ENCODE assay signal across 1 cellular context in the genomic region with DNA sequence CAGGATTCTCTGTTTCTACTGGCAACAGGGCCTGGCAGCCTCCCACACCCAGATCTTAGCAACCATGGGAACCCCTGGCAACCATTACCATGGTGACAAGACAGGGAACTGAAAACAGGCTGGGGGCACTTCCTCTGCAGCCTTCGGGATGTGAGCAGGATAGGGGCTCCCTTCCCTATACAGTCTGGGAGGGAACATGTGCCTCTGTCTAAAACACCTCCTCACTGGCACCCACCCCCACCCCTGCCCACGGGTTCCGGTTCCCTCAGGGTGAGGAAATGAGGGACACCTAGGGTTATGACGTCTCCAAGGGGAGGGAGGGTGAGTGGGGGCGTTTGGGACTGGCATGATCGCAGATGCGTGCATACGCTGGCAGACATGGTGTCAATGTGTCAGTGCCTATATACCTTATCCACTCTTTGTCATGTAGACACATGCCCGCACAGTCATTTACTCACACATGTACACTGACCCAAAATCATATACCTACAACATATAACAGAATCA.
TF ChIP-seq lines count a peak whose summit lies in the region.

No MANE protein-coding gene starts in this region.

TF ChIP-seq in SK-N-SH treated with all-trans-retinoic acid at 6 μM for 48 hours, 23 proteins besides CTCF, POLR2A, EP300 and RAD21 (continued from another document):
- TF ChIP-seq, protein P1, sequence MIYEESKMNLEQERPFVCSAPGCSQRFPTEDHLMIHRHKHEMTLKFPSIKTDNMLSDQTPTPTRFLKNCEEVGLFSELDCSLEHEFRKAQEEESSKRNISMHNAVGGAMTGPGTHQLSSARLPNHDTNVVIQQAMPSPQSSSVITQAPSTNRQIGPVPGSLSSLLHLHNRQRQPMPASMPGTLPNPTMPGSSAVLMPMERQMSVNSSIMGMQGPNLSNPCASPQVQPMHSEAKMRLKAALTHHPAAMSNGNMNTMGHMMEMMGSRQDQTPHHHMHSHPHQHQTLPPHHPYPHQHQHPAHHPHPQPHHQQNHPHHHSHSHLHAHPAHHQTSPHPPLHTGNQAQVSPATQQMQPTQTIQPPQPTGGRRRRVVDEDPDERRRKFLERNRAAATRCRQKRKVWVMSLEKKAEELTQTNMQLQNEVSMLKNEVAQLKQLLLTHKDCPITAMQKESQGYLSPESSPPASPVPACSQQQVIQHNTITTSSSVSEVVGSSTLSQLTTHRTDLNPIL (CRISPR knock-in tag; IDR thresholded peaks at IDR 0.05; ENCODE audit: low read depth): no peak
- TF ChIP-seq, protein P2, sequence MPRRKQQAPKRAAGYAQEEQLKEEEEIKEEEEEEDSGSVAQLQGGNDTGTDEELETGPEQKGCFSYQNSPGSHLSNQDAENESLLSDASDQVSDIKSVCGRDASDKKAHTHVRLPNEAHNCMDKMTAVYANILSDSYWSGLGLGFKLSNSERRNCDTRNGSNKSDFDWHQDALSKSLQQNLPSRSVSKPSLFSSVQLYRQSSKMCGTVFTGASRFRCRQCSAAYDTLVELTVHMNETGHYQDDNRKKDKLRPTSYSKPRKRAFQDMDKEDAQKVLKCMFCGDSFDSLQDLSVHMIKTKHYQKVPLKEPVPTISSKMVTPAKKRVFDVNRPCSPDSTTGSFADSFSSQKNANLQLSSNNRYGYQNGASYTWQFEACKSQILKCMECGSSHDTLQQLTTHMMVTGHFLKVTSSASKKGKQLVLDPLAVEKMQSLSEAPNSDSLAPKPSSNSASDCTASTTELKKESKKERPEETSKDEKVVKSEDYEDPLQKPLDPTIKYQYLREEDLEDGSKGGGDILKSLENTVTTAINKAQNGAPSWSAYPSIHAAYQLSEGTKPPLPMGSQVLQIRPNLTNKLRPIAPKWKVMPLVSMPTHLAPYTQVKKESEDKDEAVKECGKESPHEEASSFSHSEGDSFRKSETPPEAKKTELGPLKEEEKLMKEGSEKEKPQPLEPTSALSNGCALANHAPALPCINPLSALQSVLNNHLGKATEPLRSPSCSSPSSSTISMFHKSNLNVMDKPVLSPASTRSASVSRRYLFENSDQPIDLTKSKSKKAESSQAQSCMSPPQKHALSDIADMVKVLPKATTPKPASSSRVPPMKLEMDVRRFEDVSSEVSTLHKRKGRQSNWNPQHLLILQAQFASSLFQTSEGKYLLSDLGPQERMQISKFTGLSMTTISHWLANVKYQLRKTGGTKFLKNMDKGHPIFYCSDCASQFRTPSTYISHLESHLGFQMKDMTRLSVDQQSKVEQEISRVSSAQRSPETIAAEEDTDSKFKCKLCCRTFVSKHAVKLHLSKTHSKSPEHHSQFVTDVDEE (CRISPR knock-in tag; IDR thresholded peaks at IDR 0.05): no peak
- TF ChIP-seq BACH2 (CRISPR knock-in tag; IDR thresholded peaks at IDR 0.05; ENCODE audit: borderline replicate concordance) (no peak), CSDC2 (CRISPR knock-in tag; IDR thresholded peaks at IDR 0.05) (no peak), TOX (CRISPR knock-in tag; IDR thresholded peaks at IDR 0.05; ENCODE audit: borderline replicate concordance) (no peak), ZNF565 (CRISPR knock-in tag; conservative IDR thresholded peaks at IDR 0.05; ENCODE audit: low read depth) (no peak), ZFP30 (CRISPR knock-in tag; IDR thresholded peaks at IDR 0.05) (no peak)
